31 cellular contexts compared by ENCODE assay signal in the genomic region with DNA sequence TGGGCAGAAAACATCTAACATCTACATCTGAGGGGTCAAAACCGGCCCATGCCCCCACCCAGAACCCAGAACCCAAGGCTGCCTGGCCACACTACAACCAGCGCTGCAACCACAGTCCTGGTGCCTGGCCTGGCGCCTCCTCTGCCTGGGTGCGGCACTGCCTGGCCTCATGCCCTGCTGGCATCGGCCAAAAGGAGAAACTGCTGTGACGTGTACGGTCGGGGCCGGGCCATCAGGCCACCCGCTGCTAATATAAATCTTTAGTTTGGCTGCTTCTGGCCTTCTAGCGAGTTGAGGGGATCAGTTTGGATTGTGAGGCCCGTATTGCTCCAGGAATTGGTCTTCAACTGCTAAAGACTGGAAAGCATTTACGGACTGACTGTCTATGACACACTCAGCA. TPM values are rescaled to one million over a fixed set of nuclear protein-coding genes. Genes with fewer than 3 reads are reported as not detected.
A peak's percentile ranks its signal among the peaks of the same experiment; 100 is the strongest.
DNase-seq lines count a peak whose midpoint lies in the region; ATAC-seq, FAIRE-seq and TF ChIP-seq lines count a peak whose summit lies in the region.
"Had no signal": no experiment of that assay in that cellular context is flagged by ENCODE, and none has a peak within 500 bp of the region (broad histone marks: within the 10 kb centered on the region; RNA-seq: fewer than 3 reads in every experiment).

No MANE protein-coding gene starts in this region.

- no peak overlapping the region for H3K4me2 ChIP-seq in GM23248 (ENCODE audit: unreplicated experiment)
- H3K4me2 ChIP-seq: A549 had no signal

- in situ Hi-C loops in GM23248 (cut with MboI), result no loop called here

- H3K36me3 ChIP-seq in GM23248 (ENCODE audit: low read depth) (peaks cover 22% of the 10 kb centered on the region; the same call in 1 of the 2 replicates), lower lobe of right lung (peaks cover 100% of the 10 kb centered on the region)

- H3F3A ChIP-seq in GM23248 (ENCODE audit: insufficient read depth), result peaks cover 10% of the 10 kb centered on the region; the same call in 1 of the 2 replicates

- no peaks in the 10 kb centered on the region for H3K9me3 ChIP-seq in GM23248 (ENCODE audit: low read depth)
- H3K9me3 ChIP-seq in lower lobe of right lung, result no peaks in the 10 kb centered on the region
- H3K9me3 ChIP-seq: A549, spleen had no signal

- TF ChIP-seq CTCF in lower lobe of right lung (IDR thresholded peaks at IDR 0.05), result no peak
- TF ChIP-seq CTCF in D721Med (IDR thresholded peaks at IDR 0.05; ENCODE audit: insufficient read depth, missing control alignments), result no peak

- H4K20me1 ChIP-seq in GM23248 (ENCODE audit: insufficient read depth), result no peaks in the 10 kb centered on the region; the same call in 1 of the 2 replicates

- H3K27ac ChIP-seq in GM23248 (no peak overlapping the region), lower lobe of right lung (no peak overlapping the region)
- H3K27ac ChIP-seq: A549, spleen, VCaP had no signal

- H3K9me2 ChIP-seq in GM23248 (ENCODE audit: insufficient read depth), result no peaks in the 10 kb centered on the region

- H3K9ac ChIP-seq in GM23248, result no peak overlapping the region

- H3K4me1 ChIP-seq in GM23248 (ENCODE audit: insufficient read depth) (no peaks in the 10 kb centered on the region), lower lobe of right lung (peaks cover 12% of the 10 kb centered on the region)
- H3K4me1 ChIP-seq: A549 had no signal

- H3K4me3 ChIP-seq in GM23248 (no peak overlapping the region), lower lobe of right lung (no peak overlapping the region)
- H3K4me3 ChIP-seq: A549, GM12878, spleen had no signal

- no peak for FAIRE-seq in D721Med (lab: Jason Lieb, UNC)
- FAIRE-seq: A549, bronchial epithelial cell, GM12878, H1 had no signal

- intact Hi-C loops in lower lobe of right lung (cut with DNase I), result no loop called here

- no peaks in the 10 kb centered on the region for H3K27me3 ChIP-seq in GM23248 (replicated peaks; ENCODE audit: insufficient read depth)
- no peaks in the 10 kb centered on the region for H3K27me3 ChIP-seq in lower lobe of right lung (ENCODE audit: low read depth)
- H3K27me3 ChIP-seq: spleen had no signal

- H3K79me2 ChIP-seq in GM23248 (ENCODE audit: insufficient read depth), result no peaks in the 10 kb centered on the region

- no peak overlapping the region for H2AFZ ChIP-seq in GM23248

- peak; percentile 11 to 17 for ATAC-seq in lower lobe of right lung
- ATAC-seq in GM21576 (IDR thresholded peaks at IDR 0.05; ENCODE audit: unreplicated experiment), result no peak
- no peak for ATAC-seq in HG02884 (IDR thresholded peaks at IDR 0.05; ENCODE audit: unreplicated experiment)
- ATAC-seq: activated T-cell treated with anti-CD3 and anti-CD28 coated beads, Interleukin-2, amount 50 U/mL, for 72 hours; GM12878; natural killer cell; PC-3 had no signal

- peak; percentile 66 for DNase-seq in AG08396 (ENCODE audit: low spot score)
- peak; percentile 60 for DNase-seq in GM23248
- peak; percentile 51 for DNase-seq in cerebellum (ENCODE audit: low spot score)
- DNase-seq in lower lobe of right lung, result no peak
- DNase-seq in DMS79 (lab: John Stamatoyannopoulos, UW), result no peak
- no peak for DNase-seq in D721Med (ENCODE audit: insufficient read length, low spot score)
- DNase-seq: activated CD4-positive, alpha-beta T cell treated with anti-CD3 and anti-CD28 coated beads for 48 hours; activated naive CD4-positive, alpha-beta T cell treated with Interleukin-2 at 50 U/mL for 16 hours; activated T-cell treated with anti-CD3 and anti-CD28 coated beads, Interleukin-2, amount 50 U/mL, for 72 hours; COR-L47; DND-41; endodermal cell; hypothalamus; natural killer cell; NCI-H1092; NCI-H187 treated with DMSO at 0.1 percent for 48 hours; NCI-H2171 treated with DMSO at 0.1 percent for 48 hours; NCI-H524 treated with DMSO at 0.1 percent for 48 hours; PC-3; Right ventricle myocardium superior; spleen; stimulated activated CD4-positive, alpha-beta T cell treated with anti-CD3 and anti-CD28 coated beads, Interleukin-2, amount 100 ng/mL, for 48 hours; T-helper 9 cell had no signal

- WGBS in GM23248 (ENCODE audit: low coverage in 1 of 2, low lambda C conversion rate in 2 of 2, missing lambda C conversion rate in 2 of 2), 2 experiments, result 45 to 49% methylated on average over 13 of the region's 13 CpGs

RNA-seq across cellular contexts. Expression of gene TMEM204, which starts 22.8 kb away (rescaled TPM):
- total RNA-seq in GM23248 (2014; rRNA removed; shearing (Covaris generic)), result 40.0 and 43.1 TPM in 2 replicates
- 26.0 and 28.6 TPM in 2 replicates for polyA plus RNA-seq in GM23248 (2016; fragmentation: Nextera tagmentation; extraction: Ambion mirVana)
- total RNA-seq in cerebellum (3.3 TPM), lower lobe of right lung (63.1 TPM)
- total RNA-seq: endodermal cell, H1, LHCN-M2, PC-3 had no signal
- polyA plus RNA-seq: A549, H1 had no signal

RNA-seq across cellular contexts. Expression of gene IFT140, which starts 55.6 kb away (rescaled TPM):
- 27.3 and 31.9 TPM in 2 replicates for total RNA-seq in GM23248 (2014; rRNA removed; shearing (Covaris generic))
- polyA plus RNA-seq in GM23248 (2016; fragmentation: Nextera tagmentation; extraction: Ambion mirVana), result 13.4 and 14.5 TPM in 2 replicates
- 44.6 TPM for total RNA-seq in cerebellum
- total RNA-seq in lower lobe of right lung, result 42.2 TPM

RNA-seq across cellular contexts. Expression of gene CRAMP1, which starts 55.9 kb away (rescaled TPM):
- total RNA-seq in GM23248 (2014; rRNA removed; shearing (Covaris generic)), result 6.3 TPM in 2 replicates
- 2.2 and 2.5 TPM in 2 replicates for polyA plus RNA-seq in GM23248 (2016; fragmentation: Nextera tagmentation; extraction: Ambion mirVana)
- 13.4 TPM for total RNA-seq in cerebellum
- 24.1 TPM for total RNA-seq in lower lobe of right lung

Comparison
In these comparisons a context has a peak if more than half of its experiments do, and no peak if none do; other contexts are left out.
1. DNase-seq: peak in AG08396 (single experiment), GM23248 (single experiment) and cerebellum (single experiment); none in lower lobe of right lung (single experiment), DMS79 (single experiment) and D721Med (single experiment).
2. ATAC-seq: peak in lower lobe of right lung (2 of 2); none in GM21576 (single experiment) and HG02884 (single experiment).